24 cellular contexts compared by ENCODE assay signal in the genomic region with DNA sequence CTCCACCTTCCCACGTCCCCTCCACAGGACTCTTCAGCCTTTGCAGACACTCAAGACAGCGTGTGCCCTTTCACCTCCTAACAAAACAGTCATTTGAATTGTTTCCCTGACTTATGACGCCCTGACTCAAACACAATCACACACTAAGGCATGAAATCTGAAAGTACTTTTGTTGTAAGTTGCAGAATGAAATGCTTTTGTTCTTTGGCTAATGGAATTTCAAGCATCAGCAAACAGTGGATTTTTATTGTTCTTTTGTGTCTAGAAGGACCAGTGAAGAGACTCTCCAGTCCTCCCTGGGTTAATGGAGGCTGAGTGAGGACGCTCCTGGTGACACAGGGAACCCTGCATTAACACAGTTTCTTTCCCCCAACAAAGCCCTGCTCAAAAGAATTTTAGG.
A peak's percentile ranks its signal among the peaks of the same experiment; 100 is the strongest.
DNase-seq lines count a peak whose midpoint lies in the region; ATAC-seq and TF ChIP-seq lines count a peak whose summit lies in the region.
"Had no signal": no experiment of that assay in that cellular context is flagged by ENCODE, and none has a peak within 500 bp of the region (broad histone marks: within the 10 kb centered on the region; RNA-seq: fewer than 3 reads in every experiment).

No MANE protein-coding gene starts in this region.

- H3K27me3 ChIP-seq in Caco-2 (replicated peaks; ENCODE audit: control insufficient read depth, insufficient read depth, low read length) (no peaks in the 10 kb centered on the region), hepatocyte (no peaks in the 10 kb centered on the region)
- H3K27me3 ChIP-seq: ascending aorta, Peyer's patch, uterus had no signal

- H3K36me3 ChIP-seq in Caco-2 (ENCODE audit: control insufficient read depth, insufficient read depth, low read length) = no peaks in the 10 kb centered on the region
- H3K36me3 ChIP-seq in hepatocyte (replicated peaks; ENCODE audit: insufficient read depth, low read depth) = no peaks in the 10 kb centered on the region
- H3K36me3 ChIP-seq: ascending aorta, Peyer's patch, uterus had no signal

- no peak overlapping the region for H3K4me2 ChIP-seq in hepatocyte

- H3K79me2 ChIP-seq in hepatocyte = no peaks in the 10 kb centered on the region

- TF ChIP-seq CTCF in Caco-2 (IDR thresholded peaks at IDR 0.05; ENCODE audit: insufficient read depth in 1 of 2, low read depth in 1 of 2, low read length in 1 of 2, severe bottlenecking in 1 of 2, unreplicated experiment in 1 of 2) (no peak), WTC11 (IDR thresholded peaks at IDR 0.05) (no peak), hepatocyte (IDR thresholded peaks at IDR 0.05; ENCODE audit: poor library complexity) (no peak), neural crest cell (conservative IDR thresholded peaks at IDR 0.05) (no peak), MCF 10A (IDR thresholded peaks at IDR 0.05; ENCODE audit: unreplicated experiment) (no peak)

- no peaks in the 10 kb centered on the region for H3K9me3 Mint-ChIP-seq in Caco-2 (ENCODE audit: unreplicated experiment)
- H3K9me3 Mint-ChIP-seq in WTC11 = no peaks in the 10 kb centered on the region
- H3K9me3 Mint-ChIP-seq in neural crest cell = no peaks in the 10 kb centered on the region
- H3K9me3 Mint-ChIP-seq in MCF 10A (ENCODE audit: unreplicated experiment) = no peaks in the 10 kb centered on the region
- H3K9me3 Mint-ChIP-seq: activated CD8-positive, alpha-beta T cell treated with anti-CD3 and anti-CD28 coated beads for 36 hours; IgD-negative memory B cell; T-cell had no signal

- intact Hi-C loops in Caco-2 (cut with micrococcal nuclease; ENCODE audit: unreplicated experiment) = loop anchor here (1.0 to 10.0 kb wide), 3 partner anchors 72 to 581 kb away; no protein-coding TSS in a partner anchor
- intact Hi-C loops in MCF 10A (cut with micrococcal nuclease) = no loop called here

- no peaks in the 10 kb centered on the region for H4K20me1 ChIP-seq in hepatocyte (ENCODE audit: insufficient read depth, poor library complexity, severe bottlenecking)

- H3K4me1 ChIP-seq in Caco-2 (peaks cover 50% of the 10 kb centered on the region), hepatocyte (ENCODE audit: insufficient read depth) (peaks cover 13% of the 10 kb centered on the region)
- H3K4me1 ChIP-seq: ascending aorta, Peyer's patch, psoas muscle, uterus had no signal

- H3K36me3 Mint-ChIP-seq in Caco-2 (ENCODE audit: insufficient read depth, unreplicated experiment) (peaks cover 5% of the 10 kb centered on the region), WTC11 (no peaks in the 10 kb centered on the region), neural crest cell (ENCODE audit: low read depth) (no peaks in the 10 kb centered on the region), MCF 10A (ENCODE audit: insufficient read depth, unreplicated experiment) (no peaks in the 10 kb centered on the region)
- H3K36me3 Mint-ChIP-seq: activated naive CD8-positive, alpha-beta T cell; IgD-negative memory B cell; T-cell had no signal

- H3K4me3 ChIP-seq in Caco-2 (ENCODE audit: low read depth, low read length) (no peak overlapping the region), hepatocyte (no peak overlapping the region)
- H3K4me3 ChIP-seq: ascending aorta, GM12878, Peyer's patch, psoas muscle, uterus had no signal

- no peaks in the 10 kb centered on the region for H3K9me2 ChIP-seq in hepatocyte (replicated peaks; ENCODE audit: insufficient read depth)

- no peaks in the 10 kb centered on the region for H3K27me3 Mint-ChIP-seq in Caco-2 (ENCODE audit: insufficient read depth, unreplicated experiment)
- H3K27me3 Mint-ChIP-seq in WTC11 (ENCODE audit: low read depth) = no peaks in the 10 kb centered on the region
- H3K27me3 Mint-ChIP-seq in neural crest cell (ENCODE audit: low read depth) = no peaks in the 10 kb centered on the region
- peaks cover 23% of the 10 kb centered on the region for H3K27me3 Mint-ChIP-seq in MCF 10A (ENCODE audit: insufficient read depth, unreplicated experiment)
- H3K27me3 Mint-ChIP-seq: activated CD8-positive, alpha-beta T cell treated with anti-CD3 and anti-CD28 coated beads for 36 hours; activated naive CD8-positive, alpha-beta T cell; IgD-negative memory B cell; T-cell had no signal

- H3K4me1 Mint-ChIP-seq in Caco-2 (ENCODE audit: low read depth, unreplicated experiment) (peaks cover 30% of the 10 kb centered on the region), WTC11 (peaks cover 28% of the 10 kb centered on the region), neural crest cell (peaks cover 48% of the 10 kb centered on the region), MCF 10A (ENCODE audit: insufficient read depth, unreplicated experiment) (no peaks in the 10 kb centered on the region)
- H3K4me1 Mint-ChIP-seq: IgD-negative memory B cell, T-cell had no signal

- DNase-seq in Caco-2 = peak; percentile 45 to 47
- DNase-seq in WTC11 (ENCODE audit: low spot score) = no peak
- DNase-seq in hepatocyte (ENCODE audit: low spot score) = no peak
- DNase-seq in neural crest cell (ENCODE audit: low read depth, low spot score) = no peak
- DNase-seq in NCI-H1930 (lab: John Stamatoyannopoulos, UW) = no peak
- no peak for DNase-seq in MCF 10A (ENCODE audit: unreplicated experiment)
- DNase-seq in GDM1 (lab: John Stamatoyannopoulos, UW) = no peak
- DNase-seq: activated CD8-positive, alpha-beta T cell treated with anti-CD3 and anti-CD28 coated beads for 36 hours; cerebellar nuclear complex; DMS79; erythroblast; NCI-H1417 treated with DMSO at 0.1 percent for 48 hours; NCI-H2107; NCI-H524; Peyer's patch; psoas muscle; T-cell; uterus had no signal

- POLR2A ChIA-PET in Caco-2 (lab: Charles Lee) (no interaction called here), WTC11 (lab: Charles Lee) (no interaction called here), MCF 10A (lab: Yijun Ruan, JAX) (no interaction called here)

- H3K27ac ChIP-seq in hepatocyte = peak overlapping the region; percentile 36
- H3K27ac ChIP-seq: ascending aorta, Peyer's patch, psoas muscle, uterus had no signal

- WGBS in hepatocyte (ENCODE audit: low lambda C conversion rate, missing lambda C conversion rate) = 61% methylated on average over 4 of the region's 4 CpGs

- H3K9me3 ChIP-seq in Caco-2 = no peaks in the 10 kb centered on the region
- no peaks in the 10 kb centered on the region for H3K9me3 ChIP-seq in hepatocyte (ENCODE audit: low read depth)
- H3K9me3 ChIP-seq: ascending aorta, Peyer's patch, psoas muscle, uterus had no signal

- BruUV-seq in Caco-2 (replicated peaks; lab: Mats Ljungman, UMichigan) (no TSS peak), MCF 10A (replicated peaks; lab: Mats Ljungman, UMichigan) (no TSS peak)

- no peak overlapping the region for H2AFZ ChIP-seq in hepatocyte

- CTCF ChIA-PET in Caco-2 (lab: Charles Lee) (no interaction called here), WTC11 (lab: Charles Lee) (no interaction called here), MCF 10A (lab: Yijun Ruan, JAX) (no interaction called here)

- H3K27ac Mint-ChIP-seq in Caco-2 (ENCODE audit: unreplicated experiment) = peak overlapping the region; percentile 77
- H3K27ac Mint-ChIP-seq in WTC11 = no peak overlapping the region
- H3K27ac Mint-ChIP-seq in neural crest cell (ENCODE audit: unreplicated experiment) = peak overlapping the region; percentile 9
- no peak overlapping the region for H3K27ac Mint-ChIP-seq in MCF 10A (ENCODE audit: low read depth, unreplicated experiment)
- H3K27ac Mint-ChIP-seq: activated CD8-positive, alpha-beta T cell treated with anti-CD3 and anti-CD28 coated beads for 36 hours; activated naive CD8-positive, alpha-beta T cell; IgD-negative memory B cell; T-cell had no signal

- ATAC-seq in WTC11 (peak; percentile 32; the same call in 1 of the 2 replicates), HG03571 (IDR thresholded peaks at IDR 0.05; ENCODE audit: unreplicated experiment) (no peak)
- ATAC-seq: activated CD4-positive, CD25-positive, alpha-beta regulatory T cell treated with anti-CD3 and anti-CD28 coated beads, Interleukin-2, amount 50 U/mL, for 24 hours; activated CD8-positive, alpha-beta T cell treated with anti-CD3 and anti-CD28 coated beads for 36 hours; GM12878; psoas muscle; T-cell had no signal

- H3K4me3 Mint-ChIP-seq in Caco-2 (ENCODE audit: unreplicated experiment) = no peak overlapping the region
- no peak overlapping the region for H3K4me3 Mint-ChIP-seq in WTC11
- H3K4me3 Mint-ChIP-seq in neural crest cell = no peak overlapping the region
- H3K4me3 Mint-ChIP-seq in MCF 10A (ENCODE audit: unreplicated experiment) = no peak overlapping the region
- H3K4me3 Mint-ChIP-seq: activated CD8-positive, alpha-beta T cell treated with anti-CD3 and anti-CD28 coated beads for 36 hours; activated naive CD8-positive, alpha-beta T cell; IgD-negative memory B cell; T-cell had no signal

TF ChIP-seq in WTC11, 78 proteins besides CTCF, POLR2A, EP300 and RAD21:
- no peak for TF ChIP-seq OVOL2 (CRISPR knock-in tag; IDR thresholded peaks at IDR 0.05; ENCODE audit: borderline replicate concordance)
- TF ChIP-seq, protein P1, sequence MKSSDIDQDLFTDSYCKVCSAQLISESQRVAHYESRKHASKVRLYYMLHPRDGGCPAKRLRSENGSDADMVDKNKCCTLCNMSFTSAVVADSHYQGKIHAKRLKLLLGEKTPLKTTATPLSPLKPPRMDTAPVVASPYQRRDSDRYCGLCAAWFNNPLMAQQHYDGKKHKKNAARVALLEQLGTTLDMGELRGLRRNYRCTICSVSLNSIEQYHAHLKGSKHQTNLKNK (CRISPR knock-in tag; IDR thresholded peaks at IDR 0.05) = no peak
- TF ChIP-seq TCF7 (CRISPR knock-in tag; IDR thresholded peaks at IDR 0.05; ENCODE audit: low read depth) = no peak
- 0 out of 2 replicates have a peak, but pooled peaks have one; percentile 3 for TF ChIP-seq HMGA2 (CRISPR knock-in tag; IDR thresholded peaks at IDR 0.05)
TF ChIP-seq in WTC11: peak in this region for 1.

Comparison
In these comparisons a context has a peak if more than half of its experiments do, and no peak if none do; other contexts are left out.
1. DNase-seq: peak in Caco-2 (2 of 2); none in WTC11 (single experiment), hepatocyte (single experiment), neural crest cell (single experiment), NCI-H1930 (0 of 2), MCF 10A (single experiment) and GDM1 (single experiment).
2. H3K27ac Mint-ChIP-seq: peak in Caco-2 (single experiment) and neural crest cell (single experiment); none in WTC11 (single experiment) and MCF 10A (single experiment).